ENCODE assay signal across 21 cellular contexts in the genomic region with DNA sequence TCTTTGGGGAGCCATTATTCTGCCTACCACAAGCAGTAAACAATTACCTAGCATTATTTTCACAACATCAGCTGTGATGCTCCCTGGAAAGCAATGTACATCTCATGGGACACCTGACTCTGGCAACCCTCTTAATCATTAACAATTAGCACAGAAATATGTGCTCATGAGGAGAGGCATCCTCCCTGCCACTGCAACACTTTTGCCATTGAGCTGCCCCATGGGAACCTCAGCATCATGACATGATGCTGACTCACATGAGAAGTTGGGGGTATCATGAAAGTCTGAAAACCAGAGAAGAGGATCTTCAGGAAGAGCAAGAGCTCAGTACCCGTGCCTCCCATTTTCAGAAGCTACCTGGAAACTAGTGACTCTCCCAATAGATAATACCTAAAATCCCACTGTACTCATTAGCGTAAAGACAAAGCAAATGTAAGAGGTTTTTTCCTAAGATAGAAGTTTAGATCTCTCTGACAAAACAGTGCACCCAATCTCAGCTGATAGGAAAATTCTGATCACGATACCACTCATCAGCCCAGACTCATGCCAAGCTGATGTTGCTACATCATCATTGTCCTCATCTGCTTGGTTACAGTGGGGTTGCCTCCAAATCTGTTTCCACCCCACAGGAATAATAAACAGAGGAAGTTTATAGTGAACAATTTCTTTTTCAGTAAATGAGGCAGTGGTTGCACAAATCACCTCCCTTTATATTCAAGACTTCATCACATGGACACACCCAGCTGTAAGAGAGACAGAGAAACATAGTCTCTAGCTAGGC.
DNase-seq lines count a peak whose midpoint lies in the region; ATAC-seq and TF ChIP-seq lines count a peak whose summit lies in the region.
"Had no signal": no experiment of that assay in that cellular context is flagged by ENCODE, and none has a peak within 500 bp of the region (broad histone marks: within the 10 kb centered on the region; RNA-seq: fewer than 3 reads in every experiment).

No MANE protein-coding gene starts in this region.

- no peaks in the 10 kb centered on the region for H3K9me2 ChIP-seq in GM23248 (ENCODE audit: insufficient read depth)

- no peaks in the 10 kb centered on the region for H3F3A ChIP-seq in GM23248 (ENCODE audit: insufficient read depth)

- peaks cover 0 to 7% of the 10 kb centered on the region in 2 donors for H3K9me3 Mint-ChIP-seq in stimulated activated naive CD8-positive, alpha-beta T cell treated with anti-CD3 and anti-CD28 coated beads, Interleukin-15, amount 100 ng/mL, for 72 hours

- H3K27me3 Mint-ChIP-seq in stimulated activated naive CD8-positive, alpha-beta T cell treated with anti-CD3 and anti-CD28 coated beads, Interleukin-15, amount 100 ng/mL, for 72 hours: no peaks in the 10 kb centered on the region
- H3K27me3 Mint-ChIP-seq: CD4-positive, CD25-positive, alpha-beta regulatory T cell had no signal

- intact Hi-C loops in heart right ventricle (cut with DNase I): no loop called here

- DNase-seq in AG08395 (ENCODE audit: low spot score) (peak; percentile 5), GM23248 (peak; percentile 40), T1000 (lab: John Stamatoyannopoulos, UW) (peak; percentile 28), fibroblast of the aortic adventitia (ENCODE audit: low read depth) (peak; percentile 20), BE2C (no peak), germinal center (ENCODE audit: low spot score) (no peak), heart right ventricle (no peak)
- no peak for DNase-seq in stimulated activated naive CD8-positive, alpha-beta T cell treated with anti-CD3 and anti-CD28 coated beads, Interleukin-15, amount 100 ng/mL, for 72 hours
- DNase-seq: AML-193; CD4-positive, CD25-positive, alpha-beta regulatory T cell; DND-41; H9; KG1; MM.1S; NCI-H1105 treated with DMSO at 0.1 percent for 48 hours; NCI-H1930; NCI-H2171; NCI-H446 treated with DMSO at 0.1 percent for 48 hours; NCI-H774; Right ventricle myocardium superior had no signal

- H3K79me2 ChIP-seq in GM23248 (ENCODE audit: insufficient read depth): no peaks in the 10 kb centered on the region

- H3K27me3 ChIP-seq in GM23248 (replicated peaks; ENCODE audit: insufficient read depth) (no peaks in the 10 kb centered on the region), BE2C (no peaks in the 10 kb centered on the region), heart right ventricle (no peaks in the 10 kb centered on the region)

- H3K27ac Mint-ChIP-seq in stimulated activated naive CD8-positive, alpha-beta T cell treated with anti-CD3 and anti-CD28 coated beads, Interleukin-15, amount 100 ng/mL, for 72 hours: no peak overlapping the region
- H3K27ac Mint-ChIP-seq: CD4-positive, CD25-positive, alpha-beta regulatory T cell; H9 had no signal

- in situ Hi-C loops in GM23248 (cut with MboI): no loop called here

- no peak overlapping the region for H2AFZ ChIP-seq in GM23248

- no peaks in the 10 kb centered on the region for H3K4me1 ChIP-seq in GM23248 (ENCODE audit: insufficient read depth)
- peaks cover 8% of the 10 kb centered on the region for H3K4me1 ChIP-seq in BE2C
- peaks cover 0 to 7% (median 0%) of the 10 kb centered on the region in 9 donors for H3K4me1 ChIP-seq in heart right ventricle

- H3K4me3 ChIP-seq in GM23248 (no peak overlapping the region), fibroblast of the aortic adventitia (ENCODE audit: low read depth, low read length) (no peak overlapping the region), BE2C (ENCODE audit: low read depth, low read length) (no peak overlapping the region), heart right ventricle (no peak overlapping the region)

- H3K4me1 Mint-ChIP-seq in stimulated activated naive CD8-positive, alpha-beta T cell treated with anti-CD3 and anti-CD28 coated beads, Interleukin-15, amount 100 ng/mL, for 72 hours: no peaks in the 10 kb centered on the region
- H3K4me1 Mint-ChIP-seq: CD4-positive, CD25-positive, alpha-beta regulatory T cell; H9 had no signal

- no peaks in the 10 kb centered on the region for H3K36me3 ChIP-seq in GM23248 (ENCODE audit: low read depth)
- no peaks in the 10 kb centered on the region for H3K36me3 ChIP-seq in BE2C
- H3K36me3 ChIP-seq in heart right ventricle: no peaks in the 10 kb centered on the region

- ATAC-seq in heart right ventricle: no peak
- no peak for ATAC-seq in stimulated activated naive CD8-positive, alpha-beta T cell treated with anti-CD3 and anti-CD28 coated beads, Interleukin-15, amount 100 ng/mL, for 72 hours
- ATAC-seq: Panc1 had no signal

- TF ChIP-seq CTCF in fibroblast of the aortic adventitia (IDR thresholded peaks at IDR 0.05; ENCODE audit: insufficient read depth, low read length): no peak
- no peak for TF ChIP-seq CTCF in BE2C (IDR thresholded peaks at IDR 0.05; ENCODE audit: low read depth, low read length)
- no peak for TF ChIP-seq CTCF in heart right ventricle (IDR thresholded peaks at IDR 0.05)

- no peaks in the 10 kb centered on the region for H3K9me3 ChIP-seq in GM23248 (ENCODE audit: low read depth)
- no peaks in the 10 kb centered on the region for H3K9me3 ChIP-seq in BE2C
- peaks cover 0 to 11% (median 0%) of the 10 kb centered on the region in 11 donors for H3K9me3 ChIP-seq in heart right ventricle

- WGBS in GM23248 (ENCODE audit: low coverage in 1 of 2, low lambda C conversion rate in 2 of 2, missing lambda C conversion rate in 2 of 2), 2 experiments: 74 to 75% methylated on average over 3 of the region's 3 CpGs
- 71 to 93% methylated on average over 3 of the region's 3 CpGs for WGBS in heart right ventricle, 2 donors

- no peak overlapping the region for H3K4me2 ChIP-seq in GM23248 (ENCODE audit: unreplicated experiment)

- H3K4me3 Mint-ChIP-seq in stimulated activated naive CD8-positive, alpha-beta T cell treated with anti-CD3 and anti-CD28 coated beads, Interleukin-15, amount 100 ng/mL, for 72 hours: no peak overlapping the region
- H3K4me3 Mint-ChIP-seq: CD4-positive, CD25-positive, alpha-beta regulatory T cell; H9 had no signal

- H3K9ac ChIP-seq in GM23248: no peak overlapping the region

- H3K27ac ChIP-seq in GM23248 (no peak overlapping the region), heart right ventricle (no peak overlapping the region)

- no peaks in the 10 kb centered on the region for H4K20me1 ChIP-seq in GM23248 (ENCODE audit: insufficient read depth)

Comparison
In these comparisons a context has a peak if more than half of its experiments do, and no peak if none do; other contexts are left out.
1. DNase-seq: peak in AG08395 (single experiment), GM23248 (single experiment), T1000 (single experiment) and fibroblast of the aortic adventitia (single experiment); none in BE2C (single experiment), germinal center (single experiment), heart right ventricle (0 of 2) and stimulated activated naive CD8-positive, alpha-beta T cell treated with anti-CD3 and anti-CD28 coated beads, Interleukin-15, amount 100 ng/mL, for 72 hours (0 of 2).